11 cellular contexts compared by ENCODE assay signal in the genomic region with DNA sequence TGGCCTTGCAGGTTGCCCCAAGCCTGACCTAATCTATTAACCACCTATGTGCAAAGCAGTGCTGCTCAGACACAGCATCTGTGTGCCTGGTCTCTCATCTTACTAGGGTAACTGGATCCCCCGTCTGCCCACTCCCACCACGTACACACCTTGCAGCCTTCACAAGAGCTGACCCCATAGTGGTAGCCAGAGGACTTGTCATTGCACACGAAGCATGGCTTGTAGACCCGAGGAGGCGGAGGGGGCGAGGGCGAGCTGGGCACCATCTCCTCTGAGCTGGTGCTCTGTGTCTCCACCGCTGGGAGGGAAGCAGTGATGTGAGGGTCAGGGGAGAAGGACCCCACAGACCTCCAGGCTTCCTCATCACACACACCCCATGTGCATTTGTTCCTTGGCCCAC. TPM values are rescaled to one million over a fixed set of nuclear protein-coding genes. Genes with fewer than 3 reads are reported as not detected.
DNase-seq lines count a peak whose midpoint lies in the region; ATAC-seq and TF ChIP-seq lines count a peak whose summit lies in the region.
"Had no signal": no experiment of that assay in that cellular context is flagged by ENCODE, and none has a peak within 500 bp of the region (broad histone marks: within the 10 kb centered on the region; RNA-seq: fewer than 3 reads in every experiment).

No MANE protein-coding gene starts in this region.

- peaks cover 40% of the 10 kb centered on the region for H3K36me3 ChIP-seq in IMR-90 (ENCODE audit: control insufficient read depth, insufficient read depth, low read length)
- H3K36me3 ChIP-seq in ascending aorta: peaks cover 44 to 46% of the 10 kb centered on the region in 2 donors
- no peaks in the 10 kb centered on the region for H3K36me3 ChIP-seq in neuronal stem cell (replicated peaks in 1 of 2; ENCODE audit: control insufficient read depth in 2 of 2, insufficient read depth in 2 of 2, low read length in 2 of 2)

- no peak overlapping the region for H2BK12ac ChIP-seq in neuronal stem cell (ENCODE audit: low read length)

- DNase-seq in IMR-90: no peak
- no peak for DNase-seq in ascending aorta (ENCODE audit: low spot score in 2 of 2)
- DNase-seq in neuronal stem cell (ENCODE audit: low spot score): no peak
- DNase-seq in ecto neural progenitor cell (ENCODE audit: low spot score): no peak
- no peak for DNase-seq in GM19238 (ENCODE audit: insufficient read length, low spot score)
- DNase-seq: anterior cingulate cortex, NCI-H446, SK-N-SH, trophoblast cell had no signal

- H4K8ac ChIP-seq in IMR-90 (ENCODE audit: low read depth in 2 of 2, low read length in 2 of 2) (peak overlapping the region in 1 of 2 experiments; percentile 31; a peak in 1 of 4 replicates), neuronal stem cell (ENCODE audit: low read depth, low read length) (no peak overlapping the region)

- ATAC-seq in IMR-90 (ENCODE audit: low read depth) (no peak), GM18502 (IDR thresholded peaks at IDR 0.05; ENCODE audit: poor library complexity, unreplicated experiment) (no peak)

- H3K9me3 ChIP-seq in IMR-90 (ENCODE audit: control insufficient read depth, insufficient read depth, low read length) (no peaks in the 10 kb centered on the region), ascending aorta (no peaks in the 10 kb centered on the region), neuronal stem cell (replicated peaks in 1 of 2; ENCODE audit: control insufficient read depth in 2 of 2, insufficient read depth in 1 of 2, low read depth in 1 of 2, low read length in 2 of 2) (no peaks in the 10 kb centered on the region)
- H3K9me3 ChIP-seq: SK-N-SH had no signal

- TF ChIP-seq CTCF in IMR-90 (conservative IDR thresholded peaks at IDR 0.05; ENCODE audit: low read depth, low read length): no peak
- no peak for TF ChIP-seq CTCF in ascending aorta (IDR thresholded peaks at IDR 0.05)

- H4K91ac ChIP-seq in IMR-90 (ENCODE audit: insufficient read depth, low read depth, low read length): no peak overlapping the region
- H4K91ac ChIP-seq in neuronal stem cell (ENCODE audit: low read depth, low read length, poor library complexity): no peak overlapping the region

- H3K14ac ChIP-seq in IMR-90 (replicated peaks; ENCODE audit: low read depth, low read length): no peak overlapping the region
- H3K14ac ChIP-seq in neuronal stem cell (ENCODE audit: low read length): no peak overlapping the region

- H3K9ac ChIP-seq in IMR-90 (ENCODE audit: low read depth, low read length) (no peak overlapping the region), neuronal stem cell (ENCODE audit: low read depth, low read length, poor library complexity) (no peak overlapping the region)
- H3K9ac ChIP-seq: SK-N-SH had no signal

- 0 out of 2 replicates have a peak overlapping the region, but pooled peaks have one; percentile 9 for H2BK20ac ChIP-seq in IMR-90 (ENCODE audit: low read depth, low read length)

- in situ Hi-C loops in IMR-90 (cut with MboI; ENCODE audit: low sequenced_read_pairs): loop anchor here (10.0 kb wide), 1 partner anchor 299 kb away; no protein-coding TSS in a partner anchor

- H3K4ac ChIP-seq in IMR-90 (ENCODE audit: low read depth, low read length): no peak overlapping the region
- H3K4ac ChIP-seq in neuronal stem cell (ENCODE audit: low read length): no peak overlapping the region

- peak overlapping the region; percentile 7 for H3K23ac ChIP-seq in IMR-90 (ENCODE audit: low read depth, low read length)
- H3K23ac ChIP-seq in neuronal stem cell (ENCODE audit: low read depth, low read length, poor library complexity): peak overlapping the region; percentile 23

- no peak overlapping the region for H3K27ac ChIP-seq in IMR-90 (ENCODE audit: insufficient read depth, low read length)
- peak overlapping the region; percentile 80 to 96 for H3K27ac ChIP-seq in ascending aorta
- H3K27ac ChIP-seq in neuronal stem cell (replicated peaks; ENCODE audit: low read length): no peak overlapping the region

- dilution Hi-C loops in IMR-90 (cut with HindIII; ENCODE audit: low sequenced_read_pairs, unreplicated experiment): no loop called here

- intact Hi-C loops in IMR-90 (cut with micrococcal nuclease): loop anchor here (10.0 kb wide), 1 partner anchor 109 kb away; the partner anchor contains the start of gene AAAS
- intact Hi-C loops in ascending aorta (cut with DNase I): no loop called here

- peaks cover 19% of the 10 kb centered on the region for H3K4me1 ChIP-seq in IMR-90 (ENCODE audit: control insufficient read depth, insufficient read depth, low read length)
- H3K4me1 ChIP-seq in ascending aorta: peaks cover 11 to 25% of the 10 kb centered on the region in 2 donors
- peaks cover 25 to 27% of the 10 kb centered on the region in 2 donors for H3K4me1 ChIP-seq in neuronal stem cell (ENCODE audit: control insufficient read depth in 2 of 2, insufficient read depth in 1 of 2, low read depth in 1 of 2, low read length in 2 of 2)

- no peak overlapping the region for H4K5ac ChIP-seq in IMR-90 (ENCODE audit: low read depth, low read length)

- peaks cover 11% of the 10 kb centered on the region for H4K20me1 ChIP-seq in IMR-90 (ENCODE audit: insufficient read depth, low read length)

- H3K79me1 ChIP-seq in IMR-90 (ENCODE audit: low read depth in 1 of 2, low read length in 2 of 2) (peaks cover 34 to 66% of the 10 kb centered on the region in 2 experiments), neuronal stem cell (ENCODE audit: low read depth, low read length) (no peaks in the 10 kb centered on the region)

- no peak overlapping the region for H3K4me3 ChIP-seq in IMR-90 (ENCODE audit: insufficient read depth, low read depth, low read length)
- no peak overlapping the region for H3K4me3 ChIP-seq in ascending aorta
- no peak overlapping the region for H3K4me3 ChIP-seq in neuronal stem cell (ENCODE audit: low read length in 2 of 2)

- peak overlapping the region; percentile 77 for H2AK9ac ChIP-seq in IMR-90 (replicated peaks; ENCODE audit: low read depth, low read length, poor library complexity)

- H3K27me3 ChIP-seq in IMR-90 (ENCODE audit: control insufficient read depth, insufficient read depth, low read length) (no peaks in the 10 kb centered on the region), ascending aorta (no peaks in the 10 kb centered on the region), neuronal stem cell (ENCODE audit: control insufficient read depth in 3 of 3, insufficient read depth in 3 of 3, low read depth in 1 of 3, low read length in 3 of 3) (peaks cover 4 to 39% (median 21%) of the 10 kb centered on the region in 3 experiments)

- H3K4me2 ChIP-seq in IMR-90 (ENCODE audit: low read depth, low read length): no peak overlapping the region
- H3K4me2 ChIP-seq in neuronal stem cell (ENCODE audit: insufficient read depth, low read length, poor library complexity, severe bottlenecking): no peak overlapping the region
- H3K4me2 ChIP-seq: SK-N-SH had no signal

- TF ChIP-seq POLR2A in IMR-90 (IDR thresholded peaks at IDR 0.05; ENCODE audit: low read depth, low read length): no peak

- no peak overlapping the region for H3K18ac ChIP-seq in IMR-90 (ENCODE audit: low read depth, low read length)
- H3K18ac ChIP-seq in neuronal stem cell (ENCODE audit: low read length): no peak overlapping the region

- BruUV-seq in IMR-90 (replicated peaks; lab: Mats Ljungman, UMichigan): no TSS peak

- 79% methylated on average over 2 of the region's 8 CpGs; no CpG with 5 or more reads in 1 of the 2 experiments for WGBS in IMR-90 (ENCODE audit: extremely low coverage in 2 of 2, insufficient read length in 1 of 2), 2 experiments
- no CpG with 5 or more reads among the region's 8 CpGs for WGBS in neuronal stem cell (ENCODE audit: extremely low coverage in 2 of 2, insufficient read length in 2 of 2, insufficient replicate concordance in 1 of 2), 2 donors

- no peak overlapping the region for H3K56ac ChIP-seq in IMR-90 (ENCODE audit: extremely low read depth, insufficient read depth, low read length)

- TF ChIP-seq RAD21 in IMR-90 (IDR thresholded peaks at IDR 0.05; ENCODE audit: low read length): no peak

- POLR2A ChIA-PET in IMR-90 (lab: Charles Lee; ENCODE audit: unreplicated experiment): interaction anchor here (1.0 kb wide), 1 partner anchor 136 kb away, joined by 7 read pairs; the partner anchor contains the start of gene SPRYD3

- CTCF ChIA-PET in IMR-90 (lab: Yijun Ruan, JAX): no interaction called here

- H2BK120ac ChIP-seq in IMR-90 (ENCODE audit: low read depth, low read length) (no peak overlapping the region), neuronal stem cell (ENCODE audit: low read depth, low read length) (no peak overlapping the region)

- H2AFZ ChIP-seq in IMR-90 (replicated peaks; ENCODE audit: low read length, poor library complexity): no peak overlapping the region
- H2AFZ ChIP-seq in neuronal stem cell (ENCODE audit: low read length): no peak overlapping the region

- H2BK5ac ChIP-seq in IMR-90 (ENCODE audit: low read depth, low read length, poor library complexity, severe bottlenecking): no peak overlapping the region
- H2BK5ac ChIP-seq in neuronal stem cell (ENCODE audit: low read length): no peak overlapping the region

- peak overlapping the region; percentile 50 for H2AK5ac ChIP-seq in IMR-90 (ENCODE audit: low read depth, low read length)
- H2AK5ac ChIP-seq in neuronal stem cell (ENCODE audit: low read depth, low read length): no peak overlapping the region

- peaks cover 11% of the 10 kb centered on the region for H3K9me1 ChIP-seq in IMR-90 (ENCODE audit: insufficient read depth, low read length)

- H2BK15ac ChIP-seq in IMR-90 (ENCODE audit: low read depth, low read length): no peak overlapping the region
- H2BK15ac ChIP-seq in neuronal stem cell (ENCODE audit: low read length): no peak overlapping the region

RNA-seq across cellular contexts. Expression of gene ITGB7, which starts 8.4 kb away (rescaled TPM):
- under 0.01 and 0.18 TPM in 2 replicates for total RNA-seq in IMR-90 (2012; rRNA removed)
- polyA plus RNA-seq in IMR-90 (2012; rRNA removed): 0.44 and 0.60 TPM in 2 replicates
- polyA plus RNA-seq in IMR-90 (2012; cell fraction: cytosol; rRNA removed): 0.11 and 0.23 TPM in 2 replicates
- 2.5 and 4.3 TPM in 2 replicates for polyA plus RNA-seq in IMR-90 (2012; cell fraction: nucleus; rRNA removed; ENCODE audit: low replicate concordance)
- 1.6 TPM for total RNA-seq in ascending aorta
- 0.07 TPM for polyA plus RNA-seq in neuronal stem cell (2013, experiment 1 of 2)
- 0.03 TPM for polyA plus RNA-seq in neuronal stem cell (2013, experiment 2 of 2)
- total RNA-seq: pulmonary artery endothelial cell had no signal

RNA-seq across cellular contexts. Expression of gene RARG, which starts 16.5 kb away (rescaled TPM):
- total RNA-seq in IMR-90 (2012; rRNA removed): 7.5 and 7.9 TPM in 2 replicates
- polyA plus RNA-seq in IMR-90 (2012; rRNA removed): 28.6 and 30.9 TPM in 2 replicates
- polyA plus RNA-seq in IMR-90 (2012; cell fraction: cytosol; rRNA removed): 19.9 and 30.7 TPM in 2 replicates
- 50.8 and 62.0 TPM in 2 replicates for polyA plus RNA-seq in IMR-90 (2012; cell fraction: nucleus; rRNA removed; ENCODE audit: low replicate concordance)
- 29.8 TPM for total RNA-seq in ascending aorta
- polyA plus RNA-seq in neuronal stem cell (2013, experiment 1 of 2): 11.1 TPM
- 10.9 TPM for polyA plus RNA-seq in neuronal stem cell (2013, experiment 2 of 2)

RNA-seq across cellular contexts. Expression of gene CSAD, which starts 34.8 kb away (rescaled TPM):
- total RNA-seq in IMR-90 (2012; rRNA removed) (5.0 and 5.4 TPM in 2 replicates), ascending aorta (30.7 TPM)
- 39.8 and 45.6 TPM in 2 replicates for polyA plus RNA-seq in IMR-90 (2012; rRNA removed)
- 8.8 and 9.9 TPM in 2 replicates for polyA plus RNA-seq in IMR-90 (2012; cell fraction: cytosol; rRNA removed)
- polyA plus RNA-seq in IMR-90 (2012; cell fraction: nucleus; rRNA removed; ENCODE audit: low replicate concordance): 572 and 670 TPM in 2 replicates
- 14.3 TPM for polyA plus RNA-seq in neuronal stem cell (2013, experiment 1 of 2)
- 14.1 TPM for polyA plus RNA-seq in neuronal stem cell (2013, experiment 2 of 2)

RNA-seq across cellular contexts. Expression of gene ZNF740, which starts 35.0 kb away (rescaled TPM):
- 11.7 and 13.1 TPM in 2 replicates for total RNA-seq in IMR-90 (2012; rRNA removed)
- polyA plus RNA-seq in IMR-90 (2012; rRNA removed): 7.0 and 14.0 TPM in 2 replicates
- 3.0 and 3.9 TPM in 2 replicates for polyA plus RNA-seq in IMR-90 (2012; cell fraction: cytosol; rRNA removed)
- polyA plus RNA-seq in IMR-90 (2012; cell fraction: nucleus; rRNA removed; ENCODE audit: low replicate concordance): 13.8 and 55.4 TPM in 2 replicates
- total RNA-seq in ascending aorta: 5.9 TPM
- 19.7 TPM for polyA plus RNA-seq in neuronal stem cell (2013, experiment 1 of 2)
- polyA plus RNA-seq in neuronal stem cell (2013, experiment 2 of 2): 19.5 TPM

RNA-seq across cellular contexts. Expression of gene ESPL1, which starts 52.6 kb away (rescaled TPM):
- total RNA-seq in IMR-90 (2012; rRNA removed): 5.6 and 6.5 TPM in 2 replicates
- polyA plus RNA-seq in IMR-90 (2012; rRNA removed): 8.6 and 9.2 TPM in 2 replicates
- 3.7 and 4.6 TPM in 2 replicates for polyA plus RNA-seq in IMR-90 (2012; cell fraction: cytosol; rRNA removed)
- 19.5 and 33.8 TPM in 2 replicates for polyA plus RNA-seq in IMR-90 (2012; cell fraction: nucleus; rRNA removed; ENCODE audit: low replicate concordance)
- total RNA-seq in ascending aorta: not detected
- 14.2 TPM for polyA plus RNA-seq in neuronal stem cell (2013, experiment 1 of 2)
- 14.1 TPM for polyA plus RNA-seq in neuronal stem cell (2013, experiment 2 of 2)

Comparison
In these comparisons a context has a peak if more than half of its experiments do, and no peak if none do; other contexts are left out.
1. H3K27ac ChIP-seq: peak in ascending aorta (2 of 2); none in IMR-90 (single experiment) and neuronal stem cell (single experiment).